In the genomic region with DNA sequence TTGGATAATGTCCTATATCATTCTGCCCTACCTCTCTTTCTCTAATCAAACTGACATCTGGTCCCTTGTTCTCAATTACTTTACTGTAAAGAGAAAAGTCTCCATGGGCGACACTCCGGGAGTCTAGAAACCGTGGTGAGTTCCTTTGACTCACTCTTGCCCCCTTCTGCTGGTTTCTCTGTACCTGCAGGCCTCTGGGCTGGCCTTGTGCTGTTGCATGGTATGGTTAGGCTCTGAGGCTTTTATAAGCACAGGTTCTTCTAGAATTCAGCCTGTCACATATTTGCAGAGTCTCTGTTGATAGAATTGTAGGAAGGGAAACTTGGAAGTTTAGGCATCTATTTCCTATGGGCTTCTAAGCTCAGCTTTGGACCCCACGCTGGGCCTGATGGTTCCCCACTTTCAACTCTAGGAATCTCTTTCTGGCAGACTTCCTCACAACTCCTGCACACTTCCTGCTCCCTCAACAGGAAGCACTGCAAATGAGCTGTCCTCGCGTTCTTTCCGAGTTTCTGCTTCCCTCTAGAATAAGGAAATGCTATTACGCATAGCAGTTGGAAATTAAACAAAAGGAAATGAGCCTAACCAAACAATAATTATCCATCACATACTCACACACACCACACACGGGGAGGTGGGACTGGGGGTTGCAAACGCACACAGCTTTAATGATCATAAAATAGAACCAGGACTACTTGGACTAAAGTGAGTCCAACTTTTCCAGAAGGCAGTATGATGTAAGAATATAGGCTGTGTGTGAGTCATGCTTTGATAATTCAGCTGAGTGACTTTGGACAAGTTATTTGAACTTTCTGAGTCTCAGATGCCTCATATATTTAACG, we compare ENCODE assay signal across 11 cellular contexts.
A peak's percentile ranks its signal among the peaks of the same experiment; 100 is the strongest.
DNase-seq lines count a peak whose midpoint lies in the region; ATAC-seq and TF ChIP-seq lines count a peak whose summit lies in the region.
"Had no signal": no experiment of that assay in that cellular context is flagged by ENCODE, and none has a peak within 500 bp of the region (broad histone marks: within the 10 kb centered on the region; RNA-seq: fewer than 3 reads in every experiment).

No MANE protein-coding gene starts in this region.

- H3K9me3 Mint-ChIP-seq in activated CD8-positive, alpha-beta T cell treated with anti-CD3 and anti-CD28 coated beads for 36 hours: peaks cover 1% of the 10 kb centered on the region

- no peak overlapping the region for H3K27ac ChIP-seq in breast epithelium
- H3K27ac ChIP-seq: parathyroid adenoma, thoracic aorta had no signal

- POLR2A ChIA-PET in activated CD8-positive, alpha-beta T cell treated with anti-CD3 and anti-CD28 coated beads for 36 hours (lab: Charles Lee): no interaction called here

- no peak overlapping the region for H3K4me3 Mint-ChIP-seq in activated CD8-positive, alpha-beta T cell treated with anti-CD3 and anti-CD28 coated beads for 36 hours

- ATAC-seq in activated CD8-positive, alpha-beta T cell treated with anti-CD3 and anti-CD28 coated beads for 36 hours: no peak
- ATAC-seq in GM21619 (IDR thresholded peaks at IDR 0.05; ENCODE audit: unreplicated experiment): no peak

- CTCF ChIA-PET in activated CD8-positive, alpha-beta T cell treated with anti-CD3 and anti-CD28 coated beads for 36 hours (lab: Charles Lee): no interaction called here

- no peak for TF ChIP-seq POLR2A in breast epithelium (IDR thresholded peaks at IDR 0.05)

- no peaks in the 10 kb centered on the region for H3K9me3 ChIP-seq in breast epithelium
- H3K9me3 ChIP-seq: thoracic aorta had no signal

- H3K36me3 ChIP-seq in breast epithelium: no peaks in the 10 kb centered on the region
- H3K36me3 ChIP-seq: thoracic aorta had no signal

- H3K36me3 Mint-ChIP-seq in activated CD8-positive, alpha-beta T cell treated with anti-CD3 and anti-CD28 coated beads for 36 hours (ENCODE audit: low read depth): no peaks in the 10 kb centered on the region

- peaks cover 1% of the 10 kb centered on the region for H3K27me3 Mint-ChIP-seq in activated CD8-positive, alpha-beta T cell treated with anti-CD3 and anti-CD28 coated beads for 36 hours

- TF ChIP-seq CTCF in AG10803 (conservative IDR thresholded peaks at IDR 0.05; ENCODE audit: low read length) (no peak), LNCaP clone FGC (IDR thresholded peaks at IDR 0.05; ENCODE audit: control insufficient read depth, extremely low read depth, insufficient read depth) (peak; percentile 17; the same call in 1 of the 2 replicates), breast epithelium (IDR thresholded peaks at IDR 0.05) (no peak)
- no peak for TF ChIP-seq CTCF in activated CD8-positive, alpha-beta T cell treated with anti-CD3 and anti-CD28 coated beads for 36 hours (IDR thresholded peaks at IDR 0.05)

- H3K4me1 Mint-ChIP-seq in activated CD8-positive, alpha-beta T cell treated with anti-CD3 and anti-CD28 coated beads for 36 hours (ENCODE audit: low read depth): no peaks in the 10 kb centered on the region

- H3K4me1 ChIP-seq in breast epithelium: no peaks in the 10 kb centered on the region
- H3K4me1 ChIP-seq: parathyroid adenoma had no signal

- DNase-seq in AG10803 (ENCODE audit: low read depth) (peak; percentile 49), LNCaP clone FGC (ENCODE audit: low read depth) (no peak), dermis blood vessel endothelial cell (peak; percentile 97), medulla oblongata (ENCODE audit: extremely low spot score) (peak; percentile 37), C1 segment of cervical spinal cord (lab: John Stamatoyannopoulos, UW) (no peak), breast epithelium (ENCODE audit: low spot score in 2 of 2) (no peak)
- no peak for DNase-seq in activated CD8-positive, alpha-beta T cell treated with anti-CD3 and anti-CD28 coated beads for 36 hours
- DNase-seq: activated CD4-positive, alpha-beta T cell treated with anti-CD3 and anti-CD28 coated beads for 1 hour had no signal

- H3K4me3 ChIP-seq in AG10803 (ENCODE audit: low read length) (no peak overlapping the region), LNCaP clone FGC (ENCODE audit: low read depth, low read length) (no peak overlapping the region), breast epithelium (no peak overlapping the region)
- H3K4me3 ChIP-seq: thoracic aorta had no signal

- H3K27me3 ChIP-seq in breast epithelium: no peaks in the 10 kb centered on the region

- intact Hi-C loops in activated CD8-positive, alpha-beta T cell treated with anti-CD3 and anti-CD28 coated beads for 36 hours (cut with micrococcal nuclease): no loop called here
- intact Hi-C loops in breast epithelium (cut with DNase I; ENCODE audit: low total_unique reads): no loop called here

- no peak overlapping the region for H3K27ac Mint-ChIP-seq in activated CD8-positive, alpha-beta T cell treated with anti-CD3 and anti-CD28 coated beads for 36 hours

Comparison
In these comparisons a context has a peak if more than half of its experiments do, and no peak if none do; other contexts are left out.
1. DNase-seq: peak in AG10803 (single experiment), dermis blood vessel endothelial cell (single experiment) and medulla oblongata (single experiment); none in LNCaP clone FGC (single experiment), C1 segment of cervical spinal cord (0 of 14), activated CD8-positive, alpha-beta T cell treated with anti-CD3 and anti-CD28 coated beads for 36 hours (single experiment) and breast epithelium (0 of 2).